34 cellular contexts compared by ENCODE assay signal in the genomic region with DNA sequence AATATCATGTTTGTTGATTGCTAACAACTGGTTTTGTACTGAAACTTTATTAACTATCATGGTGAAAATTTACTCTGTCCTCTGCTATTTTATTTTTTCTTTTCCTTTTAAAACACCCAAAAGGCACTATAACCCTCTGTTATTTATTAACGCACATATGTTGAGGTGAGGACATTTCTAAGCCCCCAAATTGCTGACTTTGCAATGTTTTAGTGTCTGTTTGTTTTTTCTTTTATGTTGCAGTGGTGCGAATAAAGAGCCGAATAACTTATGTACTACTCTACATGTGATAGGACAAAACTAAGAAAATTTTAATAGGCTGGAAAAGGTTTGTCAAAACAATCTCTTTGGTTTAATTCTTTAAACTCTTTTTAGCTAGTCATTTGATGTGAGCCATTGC.
"Had no signal": no experiment of that assay in that cellular context is flagged by ENCODE, and none has a peak within 500 bp of the region (broad histone marks: within the 10 kb centered on the region; RNA-seq: fewer than 3 reads in every experiment).

No MANE protein-coding gene starts in this region.

- FAIRE-seq: astrocyte, colon, TTC549 had no signal

- H3K36me3 ChIP-seq: adrenal gland, brain microvascular endothelial cell, breast epithelium had no signal

- H3K27me3 ChIP-seq: adrenal gland, body of pancreas, brain microvascular endothelial cell, breast epithelium had no signal

- DNase-seq: activated B cell treated with CpG ODN at 0.5 μM for 24 hours; activated CD4-positive, alpha-beta memory T cell treated with anti-CD3 and anti-CD28 coated beads for 36 hours; activated CD4-positive, alpha-beta T cell treated with anti-CD3 and anti-CD28 coated beads for 4 hours; activated CD4-positive, alpha-beta T cell treated with anti-CD3 and anti-CD28 coated beads, Interleukin-2, amount 10 ng/mL, durations not matched to agents 24 days and 14 days; activated CD4-positive, alpha-beta T cell treated with anti-CD3 and anti-CD28 coated beads, Interleukin-2, amount 50 U/mL, for 1 hour; activated CD4-positive, alpha-beta T cell treated with anti-CD3 and anti-CD28 coated beads, Interleukin-2, amount 50 U/mL, for 4 hours; activated CD4-positive, CD25-positive, alpha-beta regulatory T cell treated with anti-CD3 and anti-CD28 coated beads, Interleukin-2, amount 50 U/mL, for 72 hours; activated CD8-positive, alpha-beta memory T cell treated with anti-CD3 and anti-CD28 coated beads, Interleukin-2, amount 50 U/mL, for 4 hours; activated CD8-positive, alpha-beta T cell treated with anti-CD3 and anti-CD28 coated beads for 36 hours; activated effector memory CD4-positive, alpha-beta T cell treated with anti-CD3 and anti-CD28 coated beads, Interleukin-2, amount 50 U/mL, for 16 hours; activated gamma-delta T cell treated with Interleukin-2 at 50 U/mL for 16 hours; activated naive CD4-positive, alpha-beta T cell; activated naive CD4-positive, alpha-beta T cell treated with anti-CD3 and anti-CD28 coated beads for 36 hours; activated naive CD4-positive, alpha-beta T cell treated with anti-CD3 and anti-CD28 coated beads, Interleukin-2, amount 50 U/mL, for 16 hours; activated naive CD8-positive, alpha-beta T cell treated with anti-CD3 and anti-CD28 coated beads for 36 hours; activated T-cell treated with anti-CD3 and anti-CD28 coated beads for 4 hours; activated T-cell treated with anti-CD3 and anti-CD28 coated beads, Interleukin-2, amount 50 U/mL, for 1 hour; activated T-cell treated with anti-CD3 and anti-CD28 coated beads, Interleukin-2, amount 50 U/mL, for 4 hours; activated T-cell treated with anti-CD3 and anti-CD28 coated beads, Interleukin-2, amount 50 U/mL, for 72 hours; adrenal gland; amniotic stem cell; aorta; body of pancreas; brain microvascular endothelial cell; central memory CD4-positive, alpha-beta T cell; T-helper 2 cell; T-helper 9 cell had no signal

- H3K4me1 ChIP-seq: adrenal gland, breast epithelium had no signal

- H3K4me3 ChIP-seq: adrenal gland, body of pancreas, breast epithelium had no signal

- H3K27ac ChIP-seq: adrenal gland, body of pancreas, brain microvascular endothelial cell, breast epithelium, VCaP had no signal

- H3K9me3 ChIP-seq: adrenal gland, body of pancreas had no signal

- ATAC-seq: activated CD8-positive, alpha-beta T cell treated with anti-CD3 and anti-CD28 coated beads for 36 hours; activated naive CD4-positive, alpha-beta T cell treated with anti-CD3 and anti-CD28 coated beads, Interleukin-2, amount 50 U/mL, for 72 hours; activated T-cell treated with anti-CD3 and anti-CD28 coated beads, Interleukin-2, amount 50 U/mL, for 4 hours; activated T-cell treated with anti-CD3 and anti-CD28 coated beads, Interleukin-2, amount 50 U/mL, for 72 hours; activated T-helper 17 cell treated with anti-CD3 and anti-CD28 coated beads, Interleukin-2, amount 50 U/mL, for 72 hours; body of pancreas had no signal
